In the genomic region with DNA sequence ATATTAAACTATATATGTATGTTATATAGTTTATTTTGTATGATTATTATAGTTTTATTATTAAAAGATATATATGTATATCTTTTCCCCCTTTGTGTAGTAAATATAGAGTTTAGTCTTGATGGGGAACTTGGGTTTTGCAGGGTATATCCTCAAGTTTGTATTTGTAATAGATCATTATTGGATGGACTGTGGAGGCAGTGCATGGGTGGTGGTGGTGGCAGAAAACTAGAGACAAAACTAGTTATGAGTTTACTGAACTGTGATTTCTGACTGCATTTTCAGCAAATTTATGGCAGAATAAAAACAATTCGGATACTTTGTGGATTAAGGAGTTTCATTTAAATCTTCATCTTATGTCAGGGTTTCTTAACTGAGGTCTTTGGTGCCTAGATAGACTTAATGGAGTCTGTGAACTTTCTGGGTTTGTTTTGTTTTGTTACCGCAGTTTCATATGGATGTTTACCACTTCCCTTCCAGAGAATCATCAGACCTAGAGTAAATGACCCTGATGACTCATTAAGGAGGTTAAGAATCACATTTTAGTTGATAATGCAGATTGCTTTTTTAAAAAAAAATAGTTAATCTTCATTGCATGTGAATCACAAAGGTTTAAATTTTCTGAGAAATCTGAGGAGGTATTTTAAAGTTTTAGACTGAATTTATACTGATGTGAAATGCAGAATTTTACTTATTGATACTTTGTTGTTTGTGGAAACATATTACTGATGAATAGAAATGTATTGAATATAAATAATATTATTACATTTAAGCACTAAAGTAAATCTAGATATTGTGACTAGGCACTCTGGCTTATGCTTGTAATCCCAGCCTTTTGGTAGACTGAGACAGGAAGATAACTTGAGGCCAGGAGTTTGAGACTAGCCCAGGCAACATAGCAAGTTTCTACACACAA, we compare ENCODE assay signal across 8 cellular contexts. TPM values are rescaled to one million over a fixed set of nuclear protein-coding genes. Genes with fewer than 3 reads are reported as not detected.
DNase-seq lines count a peak whose midpoint lies in the region; ATAC-seq and TF ChIP-seq lines count a peak whose summit lies in the region.

No MANE protein-coding gene starts in this region.

- H3K36me3 ChIP-seq in mammary epithelial cell (ENCODE audit: insufficient read depth, low read length) (no peaks in the 10 kb centered on the region), upper lobe of right lung (no peaks in the 10 kb centered on the region), HAP-1 (replicated peaks) (no peaks in the 10 kb centered on the region), esophagus squamous epithelium (no peaks in the 10 kb centered on the region)

- H3K9me3 ChIP-seq in mammary epithelial cell (replicated peaks; ENCODE audit: insufficient read depth, low read length) (no peaks in the 10 kb centered on the region), upper lobe of right lung (no peaks in the 10 kb centered on the region), HAP-1 (no peaks in the 10 kb centered on the region), esophagus squamous epithelium (no peaks in the 10 kb centered on the region)

- TF ChIP-seq CTCF in mammary epithelial cell (conservative IDR thresholded peaks at IDR 0.05 in 1 of 2, IDR thresholded peaks at IDR 0.05 in 1 of 2; ENCODE audit: extremely low read depth in 1 of 2, insufficient read depth in 1 of 2, low read depth in 1 of 2, low read length in 2 of 2) (no peak), upper lobe of right lung (IDR thresholded peaks at IDR 0.05) (no peak), esophagus squamous epithelium (IDR thresholded peaks at IDR 0.05) (no peak)

- CTCF ChIA-PET in mammary epithelial cell (lab: Charles Lee; ENCODE audit: low non-redundant PET): no interaction called here

- BruUV-seq in mammary epithelial cell (replicated peaks; lab: Mats Ljungman, UMichigan): no TSS peak

- H3K4me1 ChIP-seq in mammary epithelial cell (ENCODE audit: insufficient read depth, low read length): peaks cover 13% of the 10 kb centered on the region
- H3K4me1 ChIP-seq in upper lobe of right lung: peaks cover 50% of the 10 kb centered on the region
- H3K4me1 ChIP-seq in HAP-1: peaks cover 17% of the 10 kb centered on the region
- H3K4me1 ChIP-seq in esophagus squamous epithelium: peaks cover 0 to 49% (median 9%) of the 10 kb centered on the region in 3 donors

- H3K4me2 ChIP-seq in mammary epithelial cell (ENCODE audit: insufficient read depth, low read depth, low read length): peak overlapping the region; percentile 19

- dilution Hi-C loops in mammary epithelial cell (cut with HindIII; ENCODE audit: low sequenced_read_pairs): no loop called here

- H3K27ac ChIP-seq in mammary epithelial cell (ENCODE audit: insufficient read depth, low read depth, low read length) (peak overlapping the region; percentile 75), upper lobe of right lung (peak overlapping the region; percentile 28), esophagus squamous epithelium (no peak overlapping the region)

- WGBS in mammary epithelial cell (ENCODE audit: low coverage, missing lambda C conversion rate): 96% methylated on average over 2 of the region's 2 CpGs
- WGBS in esophagus squamous epithelium, 2 donors: 19 to 40% methylated on average over 2 of the region's 2 CpGs

- peak; percentile 57 for DNase-seq in KBM-7
- DNase-seq in mammary epithelial cell: peak; percentile 67
- DNase-seq in upper lobe of right lung: no peak
- DNase-seq in NCI-H1694 treated with DMSO at 0.1 percent for 48 hours (lab: John Stamatoyannopoulos, UW): no peak
- no peak for DNase-seq in HAP-1 (ENCODE audit: low spot score in 2 of 2)
- DNase-seq in esophagus squamous epithelium (lab: John Stamatoyannopoulos, UW): no peak

- peaks cover 94% of the 10 kb centered on the region for H3K79me2 ChIP-seq in mammary epithelial cell (ENCODE audit: insufficient read depth, low read length)

- in situ Hi-C loops in KBM-7 (cut with MboI; ENCODE audit: low pct_unique_long_range_greater_than_20kb, low sequenced_read_pairs) (no loop called here), mammary epithelial cell (cut with MboI; ENCODE audit: low sequenced_read_pairs in 2 of 2) (no loop called here), HAP-1 (cut with MboI; ENCODE audit: low sequenced_read_pairs) (no loop called here)

- no peak overlapping the region for H2AFZ ChIP-seq in mammary epithelial cell (ENCODE audit: low read depth, low read length)

- TF ChIP-seq POLR2A in esophagus squamous epithelium (IDR thresholded peaks at IDR 0.05): no peak

- ATAC-seq in GM18502 (IDR thresholded peaks at IDR 0.05; ENCODE audit: poor library complexity, unreplicated experiment): peak; percentile 95
- ATAC-seq in GM21786 (IDR thresholded peaks at IDR 0.05; ENCODE audit: unreplicated experiment): peak; percentile 97
- ATAC-seq in upper lobe of right lung: peak; percentile 70

- intact Hi-C loops in mammary epithelial cell (cut with micrococcal nuclease) (no loop called here), upper lobe of right lung (cut with DNase I) (no loop called here), esophagus squamous epithelium (cut with DNase I) (no loop called here)

- no peak overlapping the region for H3K9ac ChIP-seq in mammary epithelial cell (ENCODE audit: insufficient read depth, low read length)

- no peaks in the 10 kb centered on the region for H3K27me3 ChIP-seq in mammary epithelial cell (ENCODE audit: insufficient read depth, low read length)
- no peaks in the 10 kb centered on the region for H3K27me3 ChIP-seq in upper lobe of right lung
- H3K27me3 ChIP-seq in HAP-1 (ENCODE audit: low read depth): no peaks in the 10 kb centered on the region
- H3K27me3 ChIP-seq in esophagus squamous epithelium: no peaks in the 10 kb centered on the region

- H4K20me1 ChIP-seq in mammary epithelial cell (ENCODE audit: insufficient read depth, low read length): peaks cover 3% of the 10 kb centered on the region

- no peak overlapping the region for H3K4me3 ChIP-seq in mammary epithelial cell (replicated peaks in 1 of 3; ENCODE audit: insufficient read depth in 1 of 3, low read depth in 2 of 3, low read length in 3 of 3)
- no peak overlapping the region for H3K4me3 ChIP-seq in upper lobe of right lung
- H3K4me3 ChIP-seq in HAP-1: no peak overlapping the region
- H3K4me3 ChIP-seq in esophagus squamous epithelium: no peak overlapping the region

RNA-seq across cellular contexts. Expression of gene EPC2, which starts 14.5 kb away (rescaled TPM):
- 10 to 100 TPM; 17.3 to 20.6 TPM for total RNA-seq in mammary epithelial cell
- polyA plus RNA-seq in mammary epithelial cell: 7.3 TPM
- 8.3 TPM for polyA minus RNA-seq in mammary epithelial cell
- total RNA-seq in upper lobe of right lung: 40.1 TPM
- 10 to 100 TPM; 10.6 to 29.2 (median 15.4) TPM for total RNA-seq in esophagus squamous epithelium

Comparison
In these comparisons a context has a peak if more than half of its experiments do, and no peak if none do; other contexts are left out.
1. DNase-seq: peak in KBM-7 (single experiment) and mammary epithelial cell (single experiment); none in upper lobe of right lung (single experiment), NCI-H1694 treated with DMSO at 0.1 percent for 48 hours (single experiment), HAP-1 (0 of 2) and esophagus squamous epithelium (single experiment).
2. H3K27ac ChIP-seq: peak in mammary epithelial cell (single experiment) and upper lobe of right lung (single experiment); none in esophagus squamous epithelium (0 of 4).
3. Peak in every context shown above with its lines, with median percentiles within 50 percentile points of each other: ATAC-seq.